ENCODE assay signal across 17 cellular contexts in the genomic region with DNA sequence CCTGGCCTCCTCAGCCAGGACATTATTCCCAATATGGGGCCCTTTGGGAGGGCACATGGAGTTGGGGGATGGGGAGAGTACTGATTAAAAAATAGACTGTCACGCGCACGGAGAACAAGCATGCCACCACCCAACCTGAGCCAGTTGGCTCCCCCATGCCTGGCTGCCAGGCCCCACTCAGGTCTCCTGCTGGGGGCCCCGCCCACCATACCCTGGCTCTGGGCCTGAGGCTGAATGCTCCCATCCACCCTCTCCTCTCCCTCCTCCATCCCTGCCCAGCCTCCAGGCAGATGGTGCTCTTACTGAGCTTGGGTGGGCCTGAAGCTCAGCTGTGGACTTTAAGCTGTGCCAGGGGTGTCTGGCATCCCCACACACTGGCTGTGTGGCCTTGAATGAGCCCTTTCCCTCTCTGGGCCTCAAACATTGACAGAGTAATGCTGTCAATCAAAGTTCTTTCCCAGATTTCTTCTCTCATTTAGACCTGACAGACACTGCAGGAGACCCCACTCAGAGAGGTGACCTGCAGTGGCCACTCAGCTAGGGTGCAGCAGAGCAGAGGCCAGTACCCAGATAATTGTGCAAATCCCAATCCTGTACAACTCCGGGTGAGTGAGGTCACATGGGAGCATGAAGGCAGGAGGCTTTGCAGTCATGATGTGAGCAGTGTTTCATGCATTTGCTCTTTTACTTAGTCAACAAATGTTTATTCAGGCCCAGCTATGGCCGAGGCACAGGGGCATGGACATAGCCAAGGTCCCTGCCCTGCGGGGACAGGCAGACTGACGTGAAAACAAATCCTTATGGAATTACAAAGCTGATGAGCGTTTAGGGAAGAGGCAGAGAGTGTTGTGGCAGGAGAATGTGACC. TPM values are rescaled to one million over a fixed set of nuclear protein-coding genes. Genes with fewer than 3 reads are reported as not detected.
A peak's percentile ranks its signal among the peaks of the same experiment; 100 is the strongest.
DNase-seq lines count a peak whose midpoint lies in the region; ATAC-seq, FAIRE-seq and TF ChIP-seq lines count a peak whose summit lies in the region.
"Had no signal": no experiment of that assay in that cellular context is flagged by ENCODE, and none has a peak within 500 bp of the region (broad histone marks: within the 10 kb centered on the region; RNA-seq: fewer than 3 reads in every experiment).

No MANE protein-coding gene starts in this region.

- TF ChIP-seq CTCF in astrocyte (IDR thresholded peaks at IDR 0.05; ENCODE audit: insufficient read depth, low read depth, low read length), result no peak
- TF ChIP-seq CTCF in left ventricle myocardium inferior (IDR thresholded peaks at IDR 0.05; ENCODE audit: borderline replicate concordance), result no peak
- no peak for TF ChIP-seq CTCF in psoas muscle (IDR thresholded peaks at IDR 0.05)

- peaks cover 2% of the 10 kb centered on the region for H3K27me3 Mint-ChIP-seq in astrocyte (ENCODE audit: low read depth, unreplicated experiment)
- H3K27me3 Mint-ChIP-seq in stimulated activated memory B cell treated with anti-CD40 and anti-IgM and Interleukin-4, amounts not matched to agents 10 μg/mL and 1 μg/mL and 100 μg/mL, for 72 hours, result no peaks in the 10 kb centered on the region
- H3K27me3 Mint-ChIP-seq in activated naive CD4-positive, alpha-beta T cell treated with anti-CD3 and anti-CD28 coated beads, Interleukin-2, amount 10 ng/mL, durations not matched to agents 7 days and 5 days, result peaks cover 29% of the 10 kb centered on the region

- ATAC-seq in psoas muscle, result peak; percentile 33 to 69 (median 48)
- no peak for ATAC-seq in stimulated activated memory B cell treated with anti-CD40 and anti-IgM and Interleukin-4, amounts not matched to agents 10 μg/mL and 1 μg/mL and 100 μg/mL, for 72 hours
- ATAC-seq: activated T-helper 17 cell treated with anti-CD3 and anti-CD28 coated beads, Interleukin-2, amount 50 U/mL, for 72 hours; upper lobe of right lung had no signal

- DNase-seq in astrocyte (ENCODE audit: low read depth), result no peak
- DNase-seq in left ventricle myocardium inferior, result peak; percentile 85
- peak; percentile 56 to 90 for DNase-seq in psoas muscle
- no peak for DNase-seq in T1000 (lab: John Stamatoyannopoulos, UW)
- DNase-seq in NCI-H2171 treated with DMSO at 0.1 percent for 48 hours (lab: John Stamatoyannopoulos, UW), result no peak
- DNase-seq in activated naive CD4-positive, alpha-beta T cell treated with anti-CD3 and anti-CD28 coated beads, Interleukin-2, amount 10 ng/mL, durations not matched to agents 7 days and 5 days, result no peak
- DNase-seq: DND-41; KG1; stimulated activated CD4-positive, alpha-beta T cell treated with anti-CD3 and anti-CD28 coated beads, Interleukin-4, amount 100 ng/mL, for 4 hours; T-helper 1 cell; upper lobe of right lung had no signal

- H3K27me3 ChIP-seq in BLaER1 (no peaks in the 10 kb centered on the region), astrocyte (ENCODE audit: insufficient read depth, low read length) (no peaks in the 10 kb centered on the region), left ventricle myocardium inferior (ENCODE audit: low read depth) (no peaks in the 10 kb centered on the region), psoas muscle (ENCODE audit: insufficient read depth in 3 of 3, low read length in 2 of 3) (no peaks in the 10 kb centered on the region)
- H3K27me3 ChIP-seq: upper lobe of right lung had no signal

- H3K4me1 ChIP-seq in BLaER1 (peaks cover 97% of the 10 kb centered on the region), astrocyte (ENCODE audit: insufficient read depth, low read length) (peaks cover 35% of the 10 kb centered on the region), left ventricle myocardium inferior (peaks cover 85% of the 10 kb centered on the region), psoas muscle (peaks cover 75% of the 10 kb centered on the region)

- H3K27ac ChIP-seq in BLaER1, result peak overlapping the region; percentile 24; the same call in 1 of the 2 replicates
- H3K27ac ChIP-seq in astrocyte (ENCODE audit: low read depth, low read length), result no peak overlapping the region
- peak overlapping the region; percentile 99 for H3K27ac ChIP-seq in left ventricle myocardium inferior (replicated peaks)
- H3K27ac ChIP-seq in psoas muscle, result peak overlapping the region; percentile 97
- H3K27ac ChIP-seq: upper lobe of right lung had no signal

- no peaks in the 10 kb centered on the region for H3K9me3 ChIP-seq in BLaER1
- no peaks in the 10 kb centered on the region for H3K9me3 ChIP-seq in astrocyte (ENCODE audit: insufficient read depth, low read depth, low read length)
- H3K9me3 ChIP-seq in left ventricle myocardium inferior (replicated peaks), result no peaks in the 10 kb centered on the region
- no peaks in the 10 kb centered on the region for H3K9me3 ChIP-seq in psoas muscle
- H3K9me3 ChIP-seq: upper lobe of right lung had no signal

- H3K9me3 Mint-ChIP-seq in astrocyte (ENCODE audit: unreplicated experiment), result no peaks in the 10 kb centered on the region
- no peaks in the 10 kb centered on the region for H3K9me3 Mint-ChIP-seq in stimulated activated memory B cell treated with anti-CD40 and anti-IgM and Interleukin-4, amounts not matched to agents 10 μg/mL and 1 μg/mL and 100 μg/mL, for 72 hours
- no peaks in the 10 kb centered on the region for H3K9me3 Mint-ChIP-seq in activated naive CD4-positive, alpha-beta T cell treated with anti-CD3 and anti-CD28 coated beads, Interleukin-2, amount 10 ng/mL, durations not matched to agents 7 days and 5 days
- H3K9me3 Mint-ChIP-seq: activated T-helper 17 cell treated with anti-CD3 and anti-CD28 coated beads, Interleukin-2, amount 50 U/mL, for 72 hours had no signal

- no peak overlapping the region for H3K4me3 ChIP-seq in BLaER1
- H3K4me3 ChIP-seq in astrocyte (ENCODE audit: insufficient read depth, low read depth, low read length), result no peak overlapping the region
- H3K4me3 ChIP-seq in left ventricle myocardium inferior, result peak overlapping the region; percentile 93
- no peak overlapping the region for H3K4me3 ChIP-seq in psoas muscle
- H3K4me3 ChIP-seq: upper lobe of right lung had no signal

- peaks cover 44% of the 10 kb centered on the region for H3K4me1 Mint-ChIP-seq in astrocyte (ENCODE audit: low read depth, unreplicated experiment)
- peaks cover 61% of the 10 kb centered on the region for H3K4me1 Mint-ChIP-seq in stimulated activated memory B cell treated with anti-CD40 and anti-IgM and Interleukin-4, amounts not matched to agents 10 μg/mL and 1 μg/mL and 100 μg/mL, for 72 hours
- H3K4me1 Mint-ChIP-seq in activated naive CD4-positive, alpha-beta T cell treated with anti-CD3 and anti-CD28 coated beads, Interleukin-2, amount 10 ng/mL, durations not matched to agents 7 days and 5 days, result no peaks in the 10 kb centered on the region
- H3K4me1 Mint-ChIP-seq: activated T-helper 17 cell treated with anti-CD3 and anti-CD28 coated beads, Interleukin-2, amount 50 U/mL, for 72 hours had no signal

- no peak overlapping the region for H2AFZ ChIP-seq in astrocyte (ENCODE audit: low read depth, low read length)

- H3K79me2 ChIP-seq in astrocyte (ENCODE audit: insufficient read depth, low read length), result peaks cover 40% of the 10 kb centered on the region

- peak overlapping the region; percentile 66 for H3K4me3 Mint-ChIP-seq in astrocyte (ENCODE audit: unreplicated experiment)
- H3K4me3 Mint-ChIP-seq in stimulated activated memory B cell treated with anti-CD40 and anti-IgM and Interleukin-4, amounts not matched to agents 10 μg/mL and 1 μg/mL and 100 μg/mL, for 72 hours, result no peak overlapping the region
- H3K4me3 Mint-ChIP-seq in activated naive CD4-positive, alpha-beta T cell treated with anti-CD3 and anti-CD28 coated beads, Interleukin-2, amount 10 ng/mL, durations not matched to agents 7 days and 5 days, result no peak overlapping the region
- H3K4me3 Mint-ChIP-seq: activated T-helper 17 cell treated with anti-CD3 and anti-CD28 coated beads, Interleukin-2, amount 50 U/mL, for 72 hours had no signal

- H3K4me2 ChIP-seq in BLaER1 (no peak overlapping the region), astrocyte (ENCODE audit: low read length) (no peak overlapping the region)

- H3K36me3 ChIP-seq in BLaER1 (peaks cover 47% of the 10 kb centered on the region), astrocyte (ENCODE audit: insufficient read depth, low read length) (no peaks in the 10 kb centered on the region), left ventricle myocardium inferior (no peaks in the 10 kb centered on the region), psoas muscle (ENCODE audit: insufficient read depth in 1 of 2, low read depth in 1 of 2) (no peaks in the 10 kb centered on the region)

- CTCF ChIA-PET in activated naive CD4-positive, alpha-beta T cell treated with anti-CD3 and anti-CD28 coated beads, Interleukin-2, amount 10 ng/mL, durations not matched to agents 7 days and 5 days (lab: Charles Lee), result no interaction called here

- H3K9ac ChIP-seq in BLaER1 (no peak overlapping the region), astrocyte (ENCODE audit: low read length) (no peak overlapping the region)

- H3K36me3 Mint-ChIP-seq in astrocyte (ENCODE audit: low read depth, unreplicated experiment), result peaks cover 13% of the 10 kb centered on the region
- H3K36me3 Mint-ChIP-seq in stimulated activated memory B cell treated with anti-CD40 and anti-IgM and Interleukin-4, amounts not matched to agents 10 μg/mL and 1 μg/mL and 100 μg/mL, for 72 hours, result peaks cover 21% of the 10 kb centered on the region
- H3K36me3 Mint-ChIP-seq in activated naive CD4-positive, alpha-beta T cell treated with anti-CD3 and anti-CD28 coated beads, Interleukin-2, amount 10 ng/mL, durations not matched to agents 7 days and 5 days, result no peaks in the 10 kb centered on the region

- H4K20me1 ChIP-seq in BLaER1, result peaks cover 81% of the 10 kb centered on the region
- peaks cover 25% of the 10 kb centered on the region for H4K20me1 ChIP-seq in astrocyte (ENCODE audit: insufficient read depth, low read length)

- peak overlapping the region; percentile 54 for H3K27ac Mint-ChIP-seq in astrocyte (ENCODE audit: unreplicated experiment)
- no peak overlapping the region for H3K27ac Mint-ChIP-seq in stimulated activated memory B cell treated with anti-CD40 and anti-IgM and Interleukin-4, amounts not matched to agents 10 μg/mL and 1 μg/mL and 100 μg/mL, for 72 hours
- H3K27ac Mint-ChIP-seq in activated naive CD4-positive, alpha-beta T cell treated with anti-CD3 and anti-CD28 coated beads, Interleukin-2, amount 10 ng/mL, durations not matched to agents 7 days and 5 days, result no peak overlapping the region
- H3K27ac Mint-ChIP-seq: activated T-helper 17 cell treated with anti-CD3 and anti-CD28 coated beads, Interleukin-2, amount 50 U/mL, for 72 hours had no signal

- intact Hi-C loops in left ventricle myocardium inferior (cut with micrococcal nuclease), result no loop called here
- intact Hi-C loops in psoas muscle (cut with DNase I), result no loop called here

- 23 to 33% (median 32%) methylated on average over 9 of the region's 9 CpGs for WGBS in psoas muscle, 3 donors

- no peak for FAIRE-seq in astrocyte (lab: Jason Lieb, UNC)
- FAIRE-seq: colon, islet of Langerhans had no signal

RNA-seq across cellular contexts. Expression of gene SYNPO, which starts 9.8 kb away (rescaled TPM):
- total RNA-seq in astrocyte, result 40.2 and 68.9 TPM in 2 replicates
- 715 TPM for total RNA-seq in left ventricle myocardium inferior
- total RNA-seq in psoas muscle, result 100 to 1,000 TPM; 447 to 745 (median 673) TPM
- 100 to 1,000 TPM; 136 to 855 (median 503) TPM for polyA plus RNA-seq in psoas muscle

RNA-seq across cellular contexts. Expression of gene MYOZ3, which starts 30.4 kb away (rescaled TPM):
- total RNA-seq in astrocyte (5.5 and 9.4 TPM in 2 replicates), left ventricle myocardium inferior (6.2 TPM), psoas muscle (100 to 1,000 TPM in 1 of 4 donors, 10 to 100 TPM in 3; 29.7 to 110 (median 31.7) TPM)
- 10 to 100 TPM in 2 of 3 donors, 1 to 10 TPM in 1; 3.0 to 14.5 (median 14.5) TPM for polyA plus RNA-seq in psoas muscle
- total RNA-seq: mononuclear cell had no signal

Comparison
In these comparisons a context has a peak if more than half of its experiments do, and no peak if none do; other contexts are left out.
1. DNase-seq: peak in left ventricle myocardium inferior (single experiment) and psoas muscle (2 of 2); none in astrocyte (single experiment), T1000 (single experiment), NCI-H2171 treated with DMSO at 0.1 percent for 48 hours (single experiment) and activated naive CD4-positive, alpha-beta T cell treated with anti-CD3 and anti-CD28 coated beads, Interleukin-2, amount 10 ng/mL, durations not matched to agents 7 days and 5 days (single experiment).